In genomic region chrX:18354369-18355329, GRCh38 we compare ENCODE assay signal across 1 cellular context.
A peak's percentile ranks its signal among the peaks of the same experiment; 100 is the strongest.
TF ChIP-seq lines count a peak whose summit lies in the region.

TSS of gene SCML2 (minus strand) at chrX:18354688. CDS start at chrX:18334071, 20,617 bp downstream.

TF ChIP-seq in H1, 55 proteins besides CTCF, POLR2A, EP300 and RAD21:
- TF ChIP-seq MAX (IDR thresholded peaks at IDR 0.05) (peak; percentile 64), ASH2L (IDR thresholded peaks at IDR 0.05; ENCODE audit: low read length) (peak; percentile 54), SIRT6 (IDR thresholded peaks at IDR 0.05; ENCODE audit: low read length) (no peak), CTBP2 (IDR thresholded peaks at IDR 0.05; ENCODE audit: borderline replicate concordance, insufficient read depth, insufficient read length, low read length) (no peak), CREB1 (IDR thresholded peaks at IDR 0.05) (no peak), YY1 (IDR thresholded peaks at IDR 0.05; ENCODE audit: low read depth, low read length) (peak; percentile 53; the same call in 1 of the 2 replicates), RBBP5 (IDR thresholded peaks at IDR 0.05; ENCODE audit: borderline replicate concordance, low read depth, low read length) (peak; percentile 33; the same call in 1 of the 2 replicates), RFX5 (IDR thresholded peaks at IDR 0.05; ENCODE audit: borderline replicate concordance, low read depth, low read length) (no peak), TCF12 (IDR thresholded peaks at IDR 0.05; ENCODE audit: low read depth, low read length) (no peak), SIX5 (IDR thresholded peaks at IDR 0.05; ENCODE audit: low read depth, low read length) (no peak), BRCA1 (IDR thresholded peaks at IDR 0.05; ENCODE audit: low read depth, low read length) (no peak), TAF1 (IDR thresholded peaks at IDR 0.05; ENCODE audit: low read depth, low read length) (peak; percentile 49; the same call in 1 of the 2 replicates), NRF1 (IDR thresholded peaks at IDR 0.05; ENCODE audit: low read depth, low read length) (no peak), ZNF274 (IDR thresholded peaks at IDR 0.05; ENCODE audit: borderline replicate concordance, extremely low read depth, low read length) (no peak), POU5F1 (IDR thresholded peaks at IDR 0.05; ENCODE audit: low read depth, low read length) (no peak), POLR2AphosphoS5 (IDR thresholded peaks at IDR 0.05; ENCODE audit: low read depth, low read length) (no peak), PHF8 (conservative IDR thresholded peaks at IDR 0.05; ENCODE audit: low read depth, low read length) (peak; percentile 47; the same call in 1 of the 2 replicates), BCL11A (IDR thresholded peaks at IDR 0.05; ENCODE audit: low read depth in 2 of 2, low read length in 2 of 2) (no peak), SP1 (IDR thresholded peaks at IDR 0.05; ENCODE audit: low read depth, low read length) (no peak), SRF (IDR thresholded peaks at IDR 0.05; ENCODE audit: low read depth, low read length) (no peak), KDM4A (IDR thresholded peaks at IDR 0.05; ENCODE audit: low read depth, low read length, severe bottlenecking) (peak; percentile 23)
- TF ChIP-seq, protein P1, sequence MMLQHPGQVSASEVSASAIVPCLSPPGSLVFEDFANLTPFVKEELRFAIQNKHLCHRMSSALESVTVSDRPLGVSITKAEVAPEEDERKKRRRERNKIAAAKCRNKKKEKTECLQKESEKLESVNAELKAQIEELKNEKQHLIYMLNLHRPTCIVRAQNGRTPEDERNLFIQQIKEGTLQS (IDR thresholded peaks at IDR 0.05; ENCODE audit: insufficient read depth, low read depth, low read length) = no peak
- TF ChIP-seq, protein P2, sequence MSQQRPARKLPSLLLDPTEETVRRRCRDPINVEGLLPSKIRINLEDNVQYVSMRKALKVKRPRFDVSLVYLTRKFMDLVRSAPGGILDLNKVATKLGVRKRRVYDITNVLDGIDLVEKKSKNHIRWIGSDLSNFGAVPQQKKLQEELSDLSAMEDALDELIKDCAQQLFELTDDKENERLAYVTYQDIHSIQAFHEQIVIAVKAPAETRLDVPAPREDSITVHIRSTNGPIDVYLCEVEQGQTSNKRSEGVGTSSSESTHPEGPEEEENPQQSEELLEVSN (IDR thresholded peaks at IDR 0.05) = peak; percentile 47; the same call in 1 of the 2 replicates
- TF ChIP-seq, protein P3, sequence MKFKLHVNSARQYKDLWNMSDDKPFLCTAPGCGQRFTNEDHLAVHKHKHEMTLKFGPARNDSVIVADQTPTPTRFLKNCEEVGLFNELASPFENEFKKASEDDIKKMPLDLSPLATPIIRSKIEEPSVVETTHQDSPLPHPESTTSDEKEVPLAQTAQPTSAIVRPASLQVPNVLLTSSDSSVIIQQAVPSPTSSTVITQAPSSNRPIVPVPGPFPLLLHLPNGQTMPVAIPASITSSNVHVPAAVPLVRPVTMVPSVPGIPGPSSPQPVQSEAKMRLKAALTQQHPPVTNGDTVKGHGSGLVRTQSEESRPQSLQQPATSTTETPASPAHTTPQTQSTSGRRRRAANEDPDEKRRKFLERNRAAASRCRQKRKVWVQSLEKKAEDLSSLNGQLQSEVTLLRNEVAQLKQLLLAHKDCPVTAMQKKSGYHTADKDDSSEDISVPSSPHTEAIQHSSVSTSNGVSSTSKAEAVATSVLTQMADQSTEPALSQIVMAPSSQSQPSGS (IDR thresholded peaks at IDR 0.05; ENCODE audit: low read length) = no peak
